In genomic region chr5:150469718-150470470, GRCh38 we compare ENCODE assay signal across 13 cellular contexts. TPM values are rescaled to one million over a fixed set of nuclear protein-coding genes. Genes with fewer than 3 reads are reported as not detected.
DNase-seq lines count a peak whose midpoint lies in the region; ATAC-seq, FAIRE-seq and TF ChIP-seq lines count a peak whose summit lies in the region.
"Had no signal": no experiment of that assay in that cellular context is flagged by ENCODE, and none has a peak within 500 bp of the region (broad histone marks: within the 10 kb centered on the region; RNA-seq: fewer than 3 reads in every experiment).

No MANE protein-coding gene starts in this region.

- DNase-seq in AG04449 (ENCODE audit: low read depth, low spot score) (peak; percentile 97), HTR-8/SVneo (ENCODE audit: insufficient read length, low spot score) (peak; percentile 82), astrocyte of the spinal cord (ENCODE audit: low read depth, low spot score) (peak; percentile 97), hepatocyte (ENCODE audit: low spot score) (peak; percentile 46), NCI-H1105 treated with DMSO at 0.1 percent for 48 hours (lab: John Stamatoyannopoulos, UW) (no peak), frontal cortex (ENCODE audit: low spot score in 2 of 2) (no peak)
- DNase-seq: activated CD4-positive, CD25-positive, alpha-beta regulatory T cell; OCI-M1; testis had no signal

- no peak for TF ChIP-seq POLR2A in GM18505 (IDR thresholded peaks at IDR 0.05; ENCODE audit: borderline replicate concordance, extremely low read depth, insufficient read depth, insufficient read length)

- no peaks in the 10 kb centered on the region for H3K9me2 ChIP-seq in hepatocyte (replicated peaks; ENCODE audit: insufficient read depth)

- no peaks in the 10 kb centered on the region for H3K36me3 ChIP-seq in hepatocyte (replicated peaks; ENCODE audit: insufficient read depth, low read depth)
- H3K36me3 ChIP-seq: BLaER1, neutrophil had no signal

- H3K4me2 ChIP-seq in hepatocyte: no peak overlapping the region
- H3K4me2 ChIP-seq: BLaER1 had no signal

- H4K20me1 ChIP-seq in hepatocyte (ENCODE audit: insufficient read depth, poor library complexity, severe bottlenecking): no peaks in the 10 kb centered on the region
- H4K20me1 ChIP-seq: BLaER1 had no signal

- no peaks in the 10 kb centered on the region for H3K79me2 ChIP-seq in hepatocyte

- no peaks in the 10 kb centered on the region for H3K9me3 ChIP-seq in hepatocyte (ENCODE audit: low read depth)
- H3K9me3 ChIP-seq: BLaER1, neutrophil, testis had no signal

- peaks cover 10% of the 10 kb centered on the region for H3K4me1 ChIP-seq in hepatocyte (ENCODE audit: insufficient read depth)

- H3K27me3 ChIP-seq in hepatocyte: no peaks in the 10 kb centered on the region
- H3K27me3 ChIP-seq: BLaER1, neutrophil, testis had no signal

- no peak overlapping the region for H3K27ac ChIP-seq in hepatocyte
- H3K27ac ChIP-seq: BLaER1, neutrophil, testis had no signal

- WGBS in hepatocyte (ENCODE audit: low lambda C conversion rate, missing lambda C conversion rate): 71% methylated on average over 6 of the region's 6 CpGs

- in situ Hi-C loops in astrocyte of the spinal cord (cut with HindIII; ENCODE audit: low sequenced_read_pairs): no loop called here

- peak; percentile 85 for FAIRE-seq in HTR-8/SVneo (lab: Jason Lieb, UNC)
- FAIRE-seq in frontal cortex (lab: Jason Lieb, UNC): no peak

- CTCF ChIA-PET in AG04449 (lab: Yijun Ruan, JAX): interaction anchor here (1.2 to 1.7 kb wide), 3 partner anchors 20 to 74 kb away, joined by 3 to 5 read pairs (median 3); partner anchors contain the start of gene RPS14

- ATAC-seq in GM21423 (IDR thresholded peaks at IDR 0.05; ENCODE audit: unreplicated experiment): no peak
- no peak for ATAC-seq in GM18505 (IDR thresholded peaks at IDR 0.05; ENCODE audit: unreplicated experiment)

- H2AFZ ChIP-seq in hepatocyte: no peak overlapping the region

- TF ChIP-seq CTCF in AG04449 (IDR thresholded peaks at IDR 0.05; ENCODE audit: insufficient read depth, low read length, missing control alignments): no peak
- TF ChIP-seq CTCF in astrocyte of the spinal cord (IDR thresholded peaks at IDR 0.05; ENCODE audit: low read depth, low read length): no peak
- TF ChIP-seq CTCF in hepatocyte (IDR thresholded peaks at IDR 0.05; ENCODE audit: poor library complexity): no peak

- POLR2A ChIA-PET in AG04449 (lab: Yijun Ruan, JAX): no interaction called here

- H3K4me3 ChIP-seq in AG04449 (ENCODE audit: low read depth, low read length) (no peak overlapping the region), astrocyte of the spinal cord (ENCODE audit: low read depth, low read length) (no peak overlapping the region), hepatocyte (no peak overlapping the region)
- H3K4me3 ChIP-seq: BLaER1, testis had no signal

RNA-seq across cellular contexts. Expression of gene RPS14, which starts 20.4 kb away (rescaled TPM):
- total RNA-seq in hepatocyte (2,319 and 2,589 TPM in 2 replicates), frontal cortex (3,224 TPM)
- 1,067 and 1,087 TPM in 2 replicates for polyA plus RNA-seq in hepatocyte

RNA-seq across cellular contexts. Expression of gene NDST1, which starts 38.0 kb away (rescaled TPM):
- 66.7 and 85.1 TPM in 2 replicates for total RNA-seq in hepatocyte
- polyA plus RNA-seq in hepatocyte: 30.2 and 42.5 TPM in 2 replicates
- 16.3 TPM for total RNA-seq in frontal cortex

RNA-seq across cellular contexts. Expression of gene CD74, which starts 57.2 kb away (rescaled TPM):
- total RNA-seq in hepatocyte (51.1 and 57.2 TPM in 2 replicates), frontal cortex (3.3 TPM)
- polyA plus RNA-seq in hepatocyte: 103 and 107 TPM in 2 replicates

Comparison
In these comparisons a context has a peak if more than half of its experiments do, and no peak if none do; other contexts are left out.
1. DNase-seq: peak in AG04449 (single experiment), HTR-8/SVneo (single experiment), astrocyte of the spinal cord (single experiment) and hepatocyte (single experiment); none in NCI-H1105 treated with DMSO at 0.1 percent for 48 hours (single experiment) and frontal cortex (0 of 2).
2. RNA of gene CD74, which starts 57.2 kb away (total RNA-seq): 51.1 to 57.2 TPM in hepatocyte; 3.3 TPM in frontal cortex (single experiment); every median in the first group is over 10 times any median in the second.